10 cellular contexts compared by ENCODE assay signal in the genomic region with DNA sequence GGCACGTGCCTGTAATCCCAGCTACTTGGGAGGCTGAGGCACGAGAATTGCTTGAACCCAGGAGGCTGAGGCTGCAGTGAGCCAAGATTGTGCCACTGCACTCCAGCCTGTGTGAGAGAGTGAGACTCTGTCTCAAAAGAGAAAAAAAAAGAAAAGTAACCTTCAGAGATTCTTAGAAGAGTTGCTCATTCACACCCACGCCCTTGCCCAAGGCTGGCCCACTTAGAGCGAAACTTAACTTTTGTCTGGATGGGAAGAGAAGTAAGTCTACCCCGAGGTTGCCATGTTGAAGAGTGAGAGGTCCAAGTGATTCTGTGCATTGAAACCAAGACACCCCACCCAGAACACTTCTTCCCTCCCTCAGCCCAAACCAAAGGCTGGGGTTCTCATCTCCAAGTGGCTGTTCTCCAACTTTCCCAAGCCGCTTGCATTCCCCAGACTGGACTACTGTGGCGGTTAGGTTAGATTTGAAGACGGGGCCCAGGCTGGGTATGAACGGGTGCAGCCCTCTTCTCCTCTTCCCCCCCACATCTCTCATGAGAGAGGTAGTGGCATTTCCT. TPM values are rescaled to one million over a fixed set of nuclear protein-coding genes. Genes with fewer than 3 reads are reported as not detected.
DNase-seq lines count a peak whose midpoint lies in the region; ATAC-seq and TF ChIP-seq lines count a peak whose summit lies in the region.
"Had no signal": no experiment of that assay in that cellular context is flagged by ENCODE, and none has a peak within 500 bp of the region (broad histone marks: within the 10 kb centered on the region; RNA-seq: fewer than 3 reads in every experiment).

No MANE protein-coding gene starts in this region.

- peaks cover 46 to 79% (median 63%) of the 10 kb centered on the region in 4 donors for H3K4me1 ChIP-seq in stomach
- peaks cover 11% of the 10 kb centered on the region for H3K4me1 ChIP-seq in PC-9 (replicated peaks; ENCODE audit: insufficient read depth)

- H3K4me1 Mint-ChIP-seq in T-helper 1 cell treated with Interleukin-12 subunit alpha and Interleukin-12 subunit beta and Interleukin-4 antibody, amounts not matched to agents 30 μg/mL and 1 μg/mL, for 36 hours (ENCODE audit: low read depth), result peaks cover 43% of the 10 kb centered on the region
- H3K4me1 Mint-ChIP-seq in activated T-helper 17 cell treated with anti-CD3 and anti-CD28 coated beads, Interleukin-2, amount 50 U/mL, for 72 hours, result peaks cover 32% of the 10 kb centered on the region
- H3K4me1 Mint-ChIP-seq in nephron progenitor cell, result peaks cover 40% of the 10 kb centered on the region

- H3K27ac Mint-ChIP-seq in T-helper 1 cell treated with Interleukin-12 subunit alpha and Interleukin-12 subunit beta and Interleukin-4 antibody, amounts not matched to agents 30 μg/mL and 1 μg/mL, for 36 hours, result peak overlapping the region; percentile 89
- H3K27ac Mint-ChIP-seq in activated T-helper 17 cell treated with anti-CD3 and anti-CD28 coated beads, Interleukin-2, amount 50 U/mL, for 72 hours, result peak overlapping the region; percentile 95
- H3K27ac Mint-ChIP-seq in nephron progenitor cell, result no peak overlapping the region

- TF ChIP-seq CTCF in nephron progenitor cell (IDR thresholded peaks at IDR 0.05) (no peak), stomach (IDR thresholded peaks at IDR 0.05) (no peak), PC-9 (conservative IDR thresholded peaks at IDR 0.05) (no peak), GM20000 (IDR thresholded peaks at IDR 0.05; ENCODE audit: extremely low read depth, missing control alignments) (no peak)

- DNase-seq in nephron progenitor cell (no peak), stomach (no peak), PC-9 (no peak), GM20000 (ENCODE audit: low spot score) (no peak), NCI-H187 (lab: John Stamatoyannopoulos, UW) (no peak), NCI-H510A treated with DMSO at 0.1 percent for 48 hours (lab: John Stamatoyannopoulos, UW) (no peak)
- DNase-seq: NCI-H1436 treated with DMSO at 0.1 percent for 48 hours had no signal

- H3K79me2 ChIP-seq in PC-9 (ENCODE audit: low read depth), result peaks cover 21% of the 10 kb centered on the region

- H3K4me3 ChIP-seq in stomach (no peak overlapping the region), PC-9 (no peak overlapping the region)
- H3K4me3 ChIP-seq: lung had no signal

- H3K36me3 ChIP-seq in stomach, result peaks cover 18 to 32% (median 26%) of the 10 kb centered on the region in 4 donors
- 0 out of 2 replicates have a peak, but pooled peaks cover 6% of the 10 kb centered on the region for H3K36me3 ChIP-seq in PC-9 (ENCODE audit: low read depth)

- POLR2A ChIA-PET in PC-9 (lab: Charles Lee; ENCODE audit: unreplicated experiment), result interaction anchor here (0.8 kb wide), 1 partner anchor 146 kb away, joined by 10 read pairs; no protein-coding TSS in a partner anchor

- H3K27ac ChIP-seq in stomach (peak overlapping the region in 4 of 5 donors; percentile 34 to 97 (median 40)), PC-9 (no peak overlapping the region)

- H3K9me2 ChIP-seq in PC-9 (ENCODE audit: insufficient read depth), result no peaks in the 10 kb centered on the region

- CTCF ChIA-PET in PC-9 (lab: Charles Lee), result no interaction called here

- TF ChIP-seq EP300 in stomach (IDR thresholded peaks at IDR 0.05), result no peak

- peak overlapping the region; percentile 76 for H3K4me3 Mint-ChIP-seq in T-helper 1 cell treated with Interleukin-12 subunit alpha and Interleukin-12 subunit beta and Interleukin-4 antibody, amounts not matched to agents 30 μg/mL and 1 μg/mL, for 36 hours
- H3K4me3 Mint-ChIP-seq in activated T-helper 17 cell treated with anti-CD3 and anti-CD28 coated beads, Interleukin-2, amount 50 U/mL, for 72 hours, result peak overlapping the region; percentile 89
- peak overlapping the region; percentile 45 for H3K4me3 Mint-ChIP-seq in nephron progenitor cell

- H2AFZ ChIP-seq in PC-9, result no peak overlapping the region

- H4K20me1 ChIP-seq in PC-9 (ENCODE audit: insufficient read depth), result peaks cover 14% of the 10 kb centered on the region; the same call in 1 of the 2 replicates

- peaks cover 20% of the 10 kb centered on the region for H3K36me3 Mint-ChIP-seq in T-helper 1 cell treated with Interleukin-12 subunit alpha and Interleukin-12 subunit beta and Interleukin-4 antibody, amounts not matched to agents 30 μg/mL and 1 μg/mL, for 36 hours (ENCODE audit: low read depth)
- H3K36me3 Mint-ChIP-seq in activated T-helper 17 cell treated with anti-CD3 and anti-CD28 coated beads, Interleukin-2, amount 50 U/mL, for 72 hours (ENCODE audit: low read depth), result peaks cover 83% of the 10 kb centered on the region
- H3K36me3 Mint-ChIP-seq in nephron progenitor cell (ENCODE audit: low read depth), result peaks cover 17% of the 10 kb centered on the region

- H3K9me3 ChIP-seq in stomach (no peaks in the 10 kb centered on the region), PC-9 (ENCODE audit: insufficient read depth, low read depth) (no peaks in the 10 kb centered on the region)

- intact Hi-C loops in stomach (cut with DNase I; ENCODE audit: low total_unique reads) (no loop called here), PC-9 (cut with micrococcal nuclease; ENCODE audit: unreplicated experiment) (no loop called here)

- H3K4me2 ChIP-seq in PC-9, result no peak overlapping the region

- H3K27me3 Mint-ChIP-seq in T-helper 1 cell treated with Interleukin-12 subunit alpha and Interleukin-12 subunit beta and Interleukin-4 antibody, amounts not matched to agents 30 μg/mL and 1 μg/mL, for 36 hours (ENCODE audit: low read depth), result no peaks in the 10 kb centered on the region
- no peaks in the 10 kb centered on the region for H3K27me3 Mint-ChIP-seq in activated T-helper 17 cell treated with anti-CD3 and anti-CD28 coated beads, Interleukin-2, amount 50 U/mL, for 72 hours
- peaks cover 2% of the 10 kb centered on the region for H3K27me3 Mint-ChIP-seq in nephron progenitor cell (ENCODE audit: low read depth, poor library complexity)

- H3K9me3 Mint-ChIP-seq in T-helper 1 cell treated with Interleukin-12 subunit alpha and Interleukin-12 subunit beta and Interleukin-4 antibody, amounts not matched to agents 30 μg/mL and 1 μg/mL, for 36 hours, result no peaks in the 10 kb centered on the region
- peaks cover 3% of the 10 kb centered on the region for H3K9me3 Mint-ChIP-seq in activated T-helper 17 cell treated with anti-CD3 and anti-CD28 coated beads, Interleukin-2, amount 50 U/mL, for 72 hours
- H3K9me3 Mint-ChIP-seq in nephron progenitor cell, result no peaks in the 10 kb centered on the region

- TF ChIP-seq POLR2A in stomach (IDR thresholded peaks at IDR 0.05), result no peak

- no TSS peak for BruUV-seq in PC-9 (replicated peaks; lab: Mats Ljungman, UMichigan)

- H3F3A ChIP-seq in PC-9 (ENCODE audit: insufficient read depth, low read depth), result peaks cover 34% of the 10 kb centered on the region; the same call in 1 of the 2 replicates

- H3K27me3 ChIP-seq in stomach (no peaks in the 10 kb centered on the region), PC-9 (ENCODE audit: insufficient read depth, low read depth) (no peaks in the 10 kb centered on the region)

- ATAC-seq in activated T-helper 17 cell treated with anti-CD3 and anti-CD28 coated beads, Interleukin-2, amount 50 U/mL, for 72 hours (replicated peaks), result peak; percentile 67

- WGBS in stomach, 5 donors, result 72 to 82% (median 81%) methylated on average over 9 of the region's 9 CpGs

RNA-seq across cellular contexts. Expression of a gene that starts 2.4 kb away (rescaled TPM):
- 10 to 100 TPM; 36.1 to 57.3 TPM for total RNA-seq in activated T-helper 17 cell treated with anti-CD3 and anti-CD28 coated beads, Interleukin-2, amount 50 U/mL, for 72 hours
- 10 to 100 TPM in 2 of 5 donors, 1 to 10 TPM in 3; 4.0 to 56.5 (median 7.0) TPM for total RNA-seq in stomach
- 10 to 100 TPM; 63.4 to 79.9 (median 76.5) TPM for polyA plus RNA-seq in stomach
- total RNA-seq in PC-9 (2021), result 36.6 and 38.1 TPM in 2 replicates

RNA-seq across cellular contexts. Expression of a gene that starts 20.4 kb away (rescaled TPM):
- total RNA-seq in activated T-helper 17 cell treated with anti-CD3 and anti-CD28 coated beads, Interleukin-2, amount 50 U/mL, for 72 hours, result 1 to 10 TPM; 1.6 to 4.3 TPM
- total RNA-seq in stomach (10 to 100 TPM in 2 of 5 donors, 1 to 10 TPM in 3; 5.8 to 31.9 (median 6.8) TPM), PC-9 (2021) (26.9 and 43.3 TPM in 2 replicates)
- polyA plus RNA-seq in stomach, result 10 to 100 TPM; 34.3 to 62.8 (median 44.1) TPM

RNA-seq across cellular contexts. Expression of a gene that starts 22.7 kb away (rescaled TPM):
- total RNA-seq in activated T-helper 17 cell treated with anti-CD3 and anti-CD28 coated beads, Interleukin-2, amount 50 U/mL, for 72 hours, result 100 to 1,000 TPM; 232 to 395 TPM
- total RNA-seq in stomach (100 to 1,000 TPM in 2 of 5 donors, 10 to 100 TPM in 3; 33.4 to 312 (median 81.7) TPM), PC-9 (2021) (113 and 127 TPM in 2 replicates)
- polyA plus RNA-seq in stomach, result 10 to 100 TPM; 26.0 to 36.0 (median 30.8) TPM

RNA-seq across cellular contexts. Expression of a gene that starts 24.8 kb away (rescaled TPM):
- 100 to 1,000 TPM; 235 to 375 TPM for total RNA-seq in activated T-helper 17 cell treated with anti-CD3 and anti-CD28 coated beads, Interleukin-2, amount 50 U/mL, for 72 hours
- total RNA-seq in stomach (100 to 1,000 TPM in 4 of 5 donors, 10 to 100 TPM in 1; 29.0 to 265 (median 133) TPM), PC-9 (2021) (262 and 278 TPM in 2 replicates)
- polyA plus RNA-seq in stomach, result 100 to 1,000 TPM; 212 to 281 (median 252) TPM

RNA-seq across cellular contexts. Expression of a gene that starts 53.0 kb away (rescaled TPM):
- 10 to 100 TPM; 29.6 to 39.1 TPM for total RNA-seq in activated T-helper 17 cell treated with anti-CD3 and anti-CD28 coated beads, Interleukin-2, amount 50 U/mL, for 72 hours
- total RNA-seq in stomach (under 1 TPM in 4 of 5 donors, not detected in 1; under 0.01 to 0.72 (median 0.57) TPM), PC-9 (2021) (8.4 and 10.6 TPM in 2 replicates)
- 1 to 10 TPM in 2 of 3 donors, under 1 TPM in 1; 0.61 to 1.5 (median 1.1) TPM for polyA plus RNA-seq in stomach
